In genomic region chr3:79951426-79951825, GRCh38 we compare ENCODE assay signal across 7 cellular contexts.
DNase-seq lines count a peak whose midpoint lies in the region; ATAC-seq, FAIRE-seq and TF ChIP-seq lines count a peak whose summit lies in the region.
"Not testable (repeated sequence)": the region's sequence is repeated elsewhere in the genome, so short reads cannot be mapped to it uniquely, and the experiment has no call there.

No MANE protein-coding gene starts in this region.

- peak; percentile 1 for DNase-seq in UCSD-AML1 (lab: John Stamatoyannopoulos, UW; ENCODE audit: unreplicated experiment)
- peak; percentile 37 for DNase-seq in Right ventricle myocardium inferior (ENCODE audit: missing footprints)
- peak; percentile 58 for DNase-seq in kidney
- DNase-seq in posterior vena cava (ENCODE audit: low spot score), result peak; percentile 43
- DNase-seq in sigmoid colon, result peak; percentile 55
- DNase-seq in spleen, result peak; percentile 64
- not testable (repeated sequence) for DNase-seq in testis

- H3K9ac ChIP-seq in kidney (ENCODE audit: low read length in 2 of 2), result not testable (repeated sequence)

- H3K4me1 ChIP-seq in kidney (ENCODE audit: control insufficient read depth in 1 of 2, insufficient read depth in 1 of 2, low read depth in 1 of 2, low read length in 2 of 2); sigmoid colon; spleen; testis: not testable (repeated sequence)

- H3K36me3 ChIP-seq in kidney (ENCODE audit: control insufficient read depth in 1 of 2, insufficient read depth in 2 of 2, low read length in 2 of 2); sigmoid colon; spleen; testis (ENCODE audit: low read depth, missing control alignments): not testable (repeated sequence)

- WGBS in sigmoid colon, 2 donors, result 90 to 95% methylated on average over 23 of the region's 23 CpGs
- 90 to 98% (median 96%) methylated on average over 10 to 23 of the region's 23 CpGs for WGBS in spleen, 5 donors
- WGBS in testis, 2 donors, result 86% methylated on average over 18 of the region's 23 CpGs; no CpG with 5 or more reads in 1 of the 2 donors

- not testable (repeated sequence) for TF ChIP-seq POLR2A in sigmoid colon (IDR thresholded peaks at IDR 0.05); spleen (IDR thresholded peaks at IDR 0.05); testis (IDR thresholded peaks at IDR 0.05)

- H3K9me3 ChIP-seq in kidney (ENCODE audit: control insufficient read depth in 1 of 2, low read length in 2 of 2); sigmoid colon; testis: not testable (repeated sequence)
- H3K9me3 ChIP-seq in spleen, result peaks cover 0 to 13% (median 0%) of the 10 kb centered on the region in 8 donors

- H3K4me3 ChIP-seq in kidney (ENCODE audit: low read length in 2 of 2); sigmoid colon; spleen: not testable (repeated sequence)
- H3K4me3 ChIP-seq in testis, result peak overlapping the region; percentile 0 to 39

- not testable (repeated sequence) for FAIRE-seq in kidney (lab: Jason Lieb, UNC)

- not testable (repeated sequence) for H3K27ac ChIP-seq in kidney (ENCODE audit: low read depth in 2 of 2, low read length in 2 of 2); sigmoid colon; spleen; testis

- intact Hi-C loops in Right ventricle myocardium inferior (cut with DNase I); kidney (cut with DNase I); posterior vena cava (cut with DNase I); sigmoid colon (cut with DNase I); spleen (cut with DNase I; ENCODE audit: low total_unique reads); testis (cut with DNase I; ENCODE audit: low total_unique reads): not testable (repeated sequence)

- TF ChIP-seq EP300 in sigmoid colon (IDR thresholded peaks at IDR 0.05), result not testable (repeated sequence)

- not testable (repeated sequence) for H3K27me3 ChIP-seq in sigmoid colon; spleen (replicated peaks in 1 of 7); testis

- ATAC-seq in Right ventricle myocardium inferior, result not testable (repeated sequence)

- TF ChIP-seq CTCF in kidney (IDR thresholded peaks at IDR 0.05; ENCODE audit: borderline replicate concordance, extremely low read depth, insufficient read depth); sigmoid colon (IDR thresholded peaks at IDR 0.05); spleen (IDR thresholded peaks at IDR 0.05 in 8 of 11, conservative IDR thresholded peaks at IDR 0.05 in 3 of 11); testis (IDR thresholded peaks at IDR 0.05): not testable (repeated sequence)
